Comparison of ENCODE assay signal across 1 cellular context in genomic region chr10:96229568-96230030, GRCh38.
TF ChIP-seq lines count a peak whose summit lies in the region.

No MANE protein-coding gene starts in this region.

TF ChIP-seq in HepG2, 621 proteins besides CTCF, POLR2A, EP300 and RAD21 (continued from another document and continues in another):
- TF ChIP-seq CREB3 (CRISPR knock-in tag; IDR thresholded peaks at IDR 0.05) (no peak), GRHL1 (CRISPR knock-in tag; conservative IDR thresholded peaks at IDR 0.05) (no peak), GPN1 (CRISPR knock-in tag; IDR thresholded peaks at IDR 0.05; ENCODE audit: borderline replicate concordance) (no peak), KMT2A (CRISPR knock-in tag; IDR thresholded peaks at IDR 0.05) (no peak), ZSCAN30 (CRISPR knock-in tag; IDR thresholded peaks at IDR 0.05) (no peak), ZNF224 (CRISPR knock-in tag; IDR thresholded peaks at IDR 0.05) (no peak), HNRNPK (IDR thresholded peaks at IDR 0.05; ENCODE audit: low read depth, low read length, poor library complexity, severe bottlenecking) (no peak), NPAS2 (CRISPR knock-in tag; IDR thresholded peaks at IDR 0.05; ENCODE audit: borderline replicate concordance) (no peak), KDM2A (CRISPR knock-in tag; IDR thresholded peaks at IDR 0.05; ENCODE audit: borderline replicate concordance, low read depth) (no peak), PRDM15 (CRISPR knock-in tag; IDR thresholded peaks at IDR 0.05) (no peak), ISX (CRISPR knock-in tag; conservative IDR thresholded peaks at IDR 0.05) (no peak), JUND (CRISPR knock-in tag; IDR thresholded peaks at IDR 0.05) (no peak), ZNF256 (CRISPR knock-in tag; conservative IDR thresholded peaks at IDR 0.05) (no peak), JUNB (CRISPR knock-in tag; IDR thresholded peaks at IDR 0.05; ENCODE audit: borderline replicate concordance) (no peak), ZNF672 (CRISPR knock-in tag; IDR thresholded peaks at IDR 0.05) (no peak), ZNF431 (CRISPR knock-in tag; IDR thresholded peaks at IDR 0.05; ENCODE audit: borderline replicate concordance, low read depth) (no peak), ZBTB39 (CRISPR knock-in tag; IDR thresholded peaks at IDR 0.05) (no peak), E2F5 (CRISPR knock-in tag; conservative IDR thresholded peaks at IDR 0.05) (no peak), MAFK (conservative IDR thresholded peaks at IDR 0.05 in 1 of 2, IDR thresholded peaks at IDR 0.05 in 1 of 2; ENCODE audit: low read length in 2 of 2) (no peak), E2F2 (CRISPR knock-in tag; IDR thresholded peaks at IDR 0.05; ENCODE audit: borderline replicate concordance) (no peak), SUZ12 (IDR thresholded peaks at IDR 0.05; ENCODE audit: low read depth, low read length) (no peak), MBD4 (IDR thresholded peaks at IDR 0.05; ENCODE audit: borderline replicate concordance, low read length) (no peak), POGK (CRISPR knock-in tag; conservative IDR thresholded peaks at IDR 0.05) (no peak), HNF4G (IDR thresholded peaks at IDR 0.05; ENCODE audit: borderline replicate concordance, low read depth, low read length) (no peak), HNF4G (CRISPR knock-in tag; IDR thresholded peaks at IDR 0.05; ENCODE audit: borderline replicate concordance, low read depth) (no peak), GMEB2 (CRISPR knock-in tag; IDR thresholded peaks at IDR 0.05; ENCODE audit: low read depth) (no peak), ZNF407 (CRISPR knock-in tag; IDR thresholded peaks at IDR 0.05; ENCODE audit: not compliant biosample characterization) (no peak), HMG20A (CRISPR knock-in tag; IDR thresholded peaks at IDR 0.05; ENCODE audit: borderline replicate concordance) (no peak), ZNF34 (CRISPR knock-in tag; IDR thresholded peaks at IDR 0.05; ENCODE audit: borderline replicate concordance) (no peak)
